In the genomic region with DNA sequence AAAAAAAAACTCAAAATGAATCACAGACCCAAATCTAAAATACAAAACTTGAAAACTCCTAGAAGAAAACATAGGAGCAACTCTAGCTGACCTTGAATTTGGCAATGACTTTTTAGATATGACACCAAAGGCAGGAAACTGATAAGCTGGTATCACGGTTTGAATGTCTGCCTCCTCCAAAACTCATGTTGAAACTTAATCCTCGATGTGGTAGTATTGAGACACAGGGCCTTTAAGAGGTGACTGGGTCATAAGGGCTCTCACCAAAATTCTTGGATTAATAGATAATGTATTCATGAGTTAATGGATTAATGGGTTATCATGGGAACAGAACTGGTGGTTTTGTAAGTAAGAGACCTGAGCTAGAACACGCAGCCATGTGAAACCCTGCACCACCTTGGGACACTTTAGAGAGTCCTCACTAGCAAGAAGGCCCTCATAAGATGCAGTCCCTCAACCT, we compare ENCODE assay signal across 13 cellular contexts. TPM values are rescaled to one million over a fixed set of nuclear protein-coding genes. Genes with fewer than 3 reads are reported as not detected.
A peak's percentile ranks its signal among the peaks of the same experiment; 100 is the strongest.
DNase-seq lines count a peak whose midpoint lies in the region; ATAC-seq and TF ChIP-seq lines count a peak whose summit lies in the region.
"Had no signal": no experiment of that assay in that cellular context is flagged by ENCODE, and none has a peak within 500 bp of the region (broad histone marks: within the 10 kb centered on the region; RNA-seq: fewer than 3 reads in every experiment).

No MANE protein-coding gene starts in this region.

- H3K4me1 ChIP-seq in Karpas-422 (ENCODE audit: low read length) (peaks cover 7% of the 10 kb centered on the region), H9 (ENCODE audit: insufficient read depth, low read length) (peaks cover 1% of the 10 kb centered on the region; the same call in 1 of the 2 replicates)

- peaks cover 69% of the 10 kb centered on the region for H3K4me1 Mint-ChIP-seq in activated CD4-positive, alpha-beta memory T cell treated with anti-CD3 and anti-CD28 coated beads for 36 hours (ENCODE audit: low read depth)
- peaks cover 62% of the 10 kb centered on the region for H3K4me1 Mint-ChIP-seq in activated CD4-positive, alpha-beta memory T cell treated with anti-CD3 and anti-CD28 coated beads, Interleukin-2, amount 10 ng/mL, durations not matched to agents 7 days and 5 days
- H3K4me1 Mint-ChIP-seq in T-helper 17 cell = peaks cover 45% of the 10 kb centered on the region
- peaks cover 0 to 5% of the 10 kb centered on the region in 2 experiments; a peak in 1 of 4 replicates for H3K4me1 Mint-ChIP-seq in H9

- CTCF ChIA-PET in activated CD4-positive, alpha-beta memory T cell treated with anti-CD3 and anti-CD28 coated beads for 36 hours (lab: Charles Lee) = interaction anchor here (0.7 kb wide), 1 partner anchor 161 kb away, joined by 3 read pairs; no protein-coding TSS in a partner anchor
- CTCF ChIA-PET in activated CD4-positive, alpha-beta memory T cell treated with anti-CD3 and anti-CD28 coated beads, Interleukin-2, amount 10 ng/mL, durations not matched to agents 7 days and 5 days (lab: Charles Lee) = interaction anchor here (0.7 kb wide), 2 partner anchors 120 to 242 kb away, joined by 3 to 4 read pairs; no protein-coding TSS in a partner anchor

- no peaks in the 10 kb centered on the region for H3K27me3 Mint-ChIP-seq in activated CD4-positive, alpha-beta memory T cell treated with anti-CD3 and anti-CD28 coated beads for 36 hours
- H3K27me3 Mint-ChIP-seq in activated CD4-positive, alpha-beta memory T cell treated with anti-CD3 and anti-CD28 coated beads, Interleukin-2, amount 10 ng/mL, durations not matched to agents 7 days and 5 days = no peaks in the 10 kb centered on the region
- no peaks in the 10 kb centered on the region for H3K27me3 Mint-ChIP-seq in T-helper 17 cell
- no peaks in the 10 kb centered on the region for H3K27me3 Mint-ChIP-seq in H9 (ENCODE audit: low read depth)

- H3K9me3 ChIP-seq in T-helper 17 cell (ENCODE audit: control insufficient read depth, low read length, poor library complexity, severe bottlenecking) (no peaks in the 10 kb centered on the region), Karpas-422 (ENCODE audit: low read length) (no peaks in the 10 kb centered on the region), H9 (ENCODE audit: control insufficient read depth, low read depth, low read length) (no peaks in the 10 kb centered on the region)
- H3K9me3 ChIP-seq: tibial artery had no signal

- H3K23me2 ChIP-seq in H9 (ENCODE audit: insufficient read length, low read depth, low read length, poor library complexity, severe bottlenecking) = no peaks in the 10 kb centered on the region

- no peak overlapping the region for H4K91ac ChIP-seq in H9 (ENCODE audit: insufficient read length, low read depth, low read length)

- no CpG with 5 or more reads among the region's 3 CpGs for WGBS in H9 (ENCODE audit: extremely low coverage, insufficient read length, low lambda C conversion rate)

- H2AK5ac ChIP-seq in H9 (ENCODE audit: insufficient read length, low read length) = no peak overlapping the region

- peak; percentile 74 for ATAC-seq in HG02938 (IDR thresholded peaks at IDR 0.05; ENCODE audit: unreplicated experiment)
- ATAC-seq in T-helper 17 cell = peak; percentile 20

- H3K9me3 Mint-ChIP-seq in activated CD4-positive, alpha-beta memory T cell treated with anti-CD3 and anti-CD28 coated beads for 36 hours = no peaks in the 10 kb centered on the region
- H3K9me3 Mint-ChIP-seq in activated CD4-positive, alpha-beta memory T cell treated with anti-CD3 and anti-CD28 coated beads, Interleukin-2, amount 10 ng/mL, durations not matched to agents 7 days and 5 days = no peaks in the 10 kb centered on the region
- peaks cover 6 to 8% of the 10 kb centered on the region in 2 experiments; a peak in 4 of 5 replicates for H3K9me3 Mint-ChIP-seq in H9
- H3K9me3 Mint-ChIP-seq: neural crest cell had no signal

- H2BK120ac ChIP-seq in H9 (ENCODE audit: low read depth, low read length, poor library complexity, severe bottlenecking) = no peak overlapping the region

- H3K27ac ChIP-seq in Karpas-422 (ENCODE audit: low read length) (no peak overlapping the region), H9 (ENCODE audit: insufficient read length, low read depth, low read length) (no peak overlapping the region)
- H3K27ac ChIP-seq: tibial artery had no signal

- no peak overlapping the region for H3K4me3 ChIP-seq in Karpas-422 (ENCODE audit: low read length)
- H3K4me3 ChIP-seq: tibial artery had no signal

- H4K5ac ChIP-seq in H9 (ENCODE audit: insufficient read length, low read depth, low read length) = no peak overlapping the region

- no peak overlapping the region for H3K23ac ChIP-seq in H9 (ENCODE audit: insufficient read length, low read depth, low read length)

- H2AFZ ChIP-seq in Karpas-422 (ENCODE audit: low read length) (no peak overlapping the region), H9 (ENCODE audit: low read length) (no peak overlapping the region)

- peaks cover 84% of the 10 kb centered on the region for H3K79me2 ChIP-seq in Karpas-422 (ENCODE audit: low read length)
- H3K79me2 ChIP-seq in H9 (ENCODE audit: insufficient read depth, low read length) = peaks cover 15% of the 10 kb centered on the region; the same call in 1 of the 2 replicates

- H3K9ac ChIP-seq in Karpas-422 (ENCODE audit: low read length) = no peak overlapping the region
- H3K9ac ChIP-seq in H9 (ENCODE audit: extremely low read depth, insufficient read length, low read length) = no peak overlapping the region

- no peak for DNase-seq in activated CD4-positive, alpha-beta memory T cell treated with anti-CD3 and anti-CD28 coated beads for 36 hours
- DNase-seq in activated CD4-positive, alpha-beta memory T cell treated with anti-CD3 and anti-CD28 coated beads, Interleukin-2, amount 10 ng/mL, durations not matched to agents 7 days and 5 days = no peak
- DNase-seq in T-helper 17 cell = no peak
- peak; percentile 93 for DNase-seq in renal cortical epithelial cell (ENCODE audit: low read depth)
- no peak for DNase-seq in Karpas-422
- DNase-seq in NCI-H128 (lab: John Stamatoyannopoulos, UW; ENCODE audit: unreplicated experiment) = no peak
- no peak for DNase-seq in H9
- DNase-seq: GDM1, KG1, NCI-H774, tibial artery had no signal

- H4K20me1 ChIP-seq in Karpas-422 (ENCODE audit: insufficient read depth, low read depth, low read length) (peaks cover 33% of the 10 kb centered on the region), H9 (ENCODE audit: control insufficient read depth, insufficient read depth, insufficient read length) (no peaks in the 10 kb centered on the region)

- no peak overlapping the region for H4K8ac ChIP-seq in H9 (replicated peaks; ENCODE audit: insufficient read length, low read depth, low read length)

- peaks cover 4% of the 10 kb centered on the region for H3K36me3 Mint-ChIP-seq in activated CD4-positive, alpha-beta memory T cell treated with anti-CD3 and anti-CD28 coated beads for 36 hours
- H3K36me3 Mint-ChIP-seq in activated CD4-positive, alpha-beta memory T cell treated with anti-CD3 and anti-CD28 coated beads, Interleukin-2, amount 10 ng/mL, durations not matched to agents 7 days and 5 days (ENCODE audit: low read depth) = peaks cover 16% of the 10 kb centered on the region
- no peaks in the 10 kb centered on the region for H3K36me3 Mint-ChIP-seq in T-helper 17 cell (ENCODE audit: low read depth)
- H3K36me3 Mint-ChIP-seq in H9 (ENCODE audit: insufficient read depth in 1 of 3, low read depth in 3 of 3) = peaks cover 5 to 7% (median 7%) of the 10 kb centered on the region in 3 experiments; a peak in 4 of 7 replicates

- intact Hi-C loops in activated CD4-positive, alpha-beta memory T cell treated with anti-CD3 and anti-CD28 coated beads for 36 hours (cut with micrococcal nuclease) = loop anchor here (1.0 to 2.0 kb wide), 3 partner anchors 10 to 57 kb away; partner anchors contain the start of gene FRYL

- H3K27ac Mint-ChIP-seq in activated CD4-positive, alpha-beta memory T cell treated with anti-CD3 and anti-CD28 coated beads for 36 hours = peak overlapping the region; percentile 38
- no peak overlapping the region for H3K27ac Mint-ChIP-seq in activated CD4-positive, alpha-beta memory T cell treated with anti-CD3 and anti-CD28 coated beads, Interleukin-2, amount 10 ng/mL, durations not matched to agents 7 days and 5 days
- peak overlapping the region; percentile 54 for H3K27ac Mint-ChIP-seq in T-helper 17 cell
- 0 out of 7 replicates have a peak overlapping the region, but pooled peaks of 1 of the 3 experiments have one; percentile 13 for H3K27ac Mint-ChIP-seq in H9

- H3T11ph ChIP-seq in H9 (ENCODE audit: low read length) = no peak overlapping the region

- H2BK15ac ChIP-seq in H9 (ENCODE audit: low read depth, low read length) = no peak overlapping the region

- H2BK20ac ChIP-seq in H9 (ENCODE audit: low read depth, low read length, poor library complexity, severe bottlenecking) = no peak overlapping the region

- H3K56ac ChIP-seq in H9 (ENCODE audit: insufficient read length, low read depth, low read length) = no peak overlapping the region

- H2BK5ac ChIP-seq in H9 (ENCODE audit: insufficient read length, low read length) = no peak overlapping the region

- no peak overlapping the region for H3K18ac ChIP-seq in H9 (ENCODE audit: insufficient read length, low read depth, low read length)

- no peak overlapping the region for H3K14ac ChIP-seq in H9 (ENCODE audit: insufficient read depth, low read length)

- H3K4me3 Mint-ChIP-seq in activated CD4-positive, alpha-beta memory T cell treated with anti-CD3 and anti-CD28 coated beads for 36 hours = no peak overlapping the region
- no peak overlapping the region for H3K4me3 Mint-ChIP-seq in activated CD4-positive, alpha-beta memory T cell treated with anti-CD3 and anti-CD28 coated beads, Interleukin-2, amount 10 ng/mL, durations not matched to agents 7 days and 5 days
- H3K4me3 Mint-ChIP-seq in T-helper 17 cell = no peak overlapping the region
- no peak overlapping the region for H3K4me3 Mint-ChIP-seq in H9
- H3K4me3 Mint-ChIP-seq: neural crest cell had no signal

- no peak overlapping the region for H3K4me2 ChIP-seq in Karpas-422 (ENCODE audit: low read depth, low read length, poor library complexity, severe bottlenecking)
- no peak overlapping the region for H3K4me2 ChIP-seq in H9 (ENCODE audit: insufficient read depth, insufficient read length, low read length)

- H3K36me3 ChIP-seq in Karpas-422 (ENCODE audit: insufficient read depth, low read length) = no peaks in the 10 kb centered on the region
- H3K36me3 ChIP-seq: tibial artery had no signal

- H2BK12ac ChIP-seq in H9 (ENCODE audit: insufficient read length, low read depth, low read length) = no peak overlapping the region

- POLR2A ChIA-PET in activated CD4-positive, alpha-beta memory T cell treated with anti-CD3 and anti-CD28 coated beads for 36 hours (lab: Charles Lee) = interaction anchor here (0.6 to 1.0 kb wide), 3 partner anchors 9 to 388 kb away, joined by 3 to 4 read pairs (median 3); no protein-coding TSS in a partner anchor
- POLR2A ChIA-PET in activated CD4-positive, alpha-beta memory T cell treated with anti-CD3 and anti-CD28 coated beads, Interleukin-2, amount 10 ng/mL, durations not matched to agents 7 days and 5 days (lab: Charles Lee) = no interaction called here

- H3K9me2 ChIP-seq in Karpas-422 (replicated peaks; ENCODE audit: insufficient read depth, low read length) = no peaks in the 10 kb centered on the region

- H3K4ac ChIP-seq in H9 (ENCODE audit: low read depth, low read length) = no peak overlapping the region

- TF ChIP-seq CTCF in H9 (conservative IDR thresholded peaks at IDR 0.05) = no peak

- peaks cover 15% of the 10 kb centered on the region for H3K79me1 ChIP-seq in H9 (ENCODE audit: insufficient read depth, low read depth, low read length, poor library complexity, severe bottlenecking)

- H3K27me3 ChIP-seq in Karpas-422 (ENCODE audit: low read length) = no peaks in the 10 kb centered on the region
- no peaks in the 10 kb centered on the region for H3K27me3 ChIP-seq in H9 (ENCODE audit: insufficient read depth, low read length)
- H3K27me3 ChIP-seq: tibial artery had no signal

RNA-seq across cellular contexts. Expression of gene FRYL, which starts 40.5 kb away (rescaled TPM):
- total RNA-seq in activated CD4-positive, alpha-beta memory T cell treated with anti-CD3 and anti-CD28 coated beads for 36 hours = 10 to 100 TPM; 59.1 to 67.3 TPM
- total RNA-seq in activated CD4-positive, alpha-beta memory T cell treated with anti-CD3 and anti-CD28 coated beads, Interleukin-2, amount 10 ng/mL, durations not matched to agents 7 days and 5 days = 10 to 100 TPM; 82.4 to 82.7 TPM
- total RNA-seq in T-helper 17 cell (100 to 1,000 TPM; 104 to 120 TPM), renal cortical epithelial cell (59.0 and 115 TPM in 2 replicates), H9 (2021) (25.8 and 31.5 TPM in 2 replicates)
- total RNA-seq in Karpas-422 (2014; rRNA removed; shearing (Covaris generic); ENCODE audit: low replicate concordance) = 56.9 and 103 TPM in 2 replicates
